Comparison of ENCODE assay signal across 9 cellular contexts in genomic region chr5:172754957-172755356, GRCh38.
"Had no signal": no experiment of that assay in that cellular context is flagged by ENCODE, and none has a peak within 500 bp of the region (broad histone marks: within the 10 kb centered on the region; RNA-seq: fewer than 3 reads in every experiment).

No MANE protein-coding gene starts in this region.

- H3K27ac Mint-ChIP-seq: H9, HFFc6 had no signal

- FAIRE-seq: H54 had no signal

- H2AFZ ChIP-seq: GM23248 had no signal

- H3K27ac ChIP-seq: GM23248, HL-60 had no signal

- H3K4me3 Mint-ChIP-seq: H9, HFFc6 had no signal

- H3K4me3 ChIP-seq: GM23248 had no signal

- H3K9ac ChIP-seq: GM23248 had no signal

- DNase-seq: GM23248, GOT3, H9, HCEC 1CT, HFFc6, IMR-90, KBM-7 had no signal
